8 cellular contexts compared by ENCODE assay signal in the genomic region with DNA sequence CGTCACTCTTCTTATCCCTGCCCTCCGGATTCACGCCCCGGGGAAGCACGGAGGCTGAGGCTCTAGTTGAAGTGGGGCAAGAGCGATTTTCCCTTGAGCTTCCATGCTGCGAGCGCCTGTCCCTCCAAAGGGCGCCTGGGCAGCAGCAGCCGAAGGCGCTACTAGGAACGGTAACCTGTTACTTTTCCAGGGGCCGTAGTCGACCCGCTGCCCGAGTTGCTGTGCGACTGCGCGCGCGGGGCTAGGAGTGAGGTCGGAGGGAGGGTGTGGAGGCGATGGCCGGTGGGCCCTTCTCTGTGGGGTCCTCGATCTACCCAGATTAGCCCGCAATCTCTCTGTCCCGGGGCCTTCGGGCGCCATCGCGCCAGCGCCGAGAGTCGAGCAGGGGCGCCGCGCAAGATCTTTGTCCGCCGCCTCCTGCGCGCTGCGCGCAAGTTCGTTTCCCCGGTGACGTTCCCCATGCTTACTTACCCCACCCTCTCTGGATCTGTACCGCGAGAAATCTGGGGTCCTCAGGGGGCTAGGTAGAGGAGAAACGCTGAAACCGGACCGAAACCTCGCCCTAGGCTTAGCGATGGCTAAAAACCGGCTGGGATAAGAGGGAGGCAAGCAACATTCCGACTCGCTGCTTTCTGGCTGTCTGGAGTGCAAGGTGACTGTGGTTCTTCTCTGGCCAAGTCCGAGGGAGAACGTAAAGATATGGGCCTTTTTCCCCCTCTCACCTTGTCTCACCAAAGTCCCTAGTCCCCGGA. TPM values are rescaled to one million over a fixed set of nuclear protein-coding genes. Genes with fewer than 3 reads are reported as not detected.
DNase-seq lines count a peak whose midpoint lies in the region; TF ChIP-seq lines count a peak whose summit lies in the region.

No MANE protein-coding gene starts in this region.

- DNase-seq in NCI-H2081 (lab: John Stamatoyannopoulos, UW), result peak; percentile 36 to 45
- no peak for DNase-seq in NCI-H2081 treated with DMSO at 0.1 percent for 48 hours (lab: John Stamatoyannopoulos, UW)
- peak; percentile 39 for DNase-seq in NCI-H2029 (lab: John Stamatoyannopoulos, UW)
- DNase-seq in adipocyte (ENCODE audit: low read depth), result no peak
- no peak for DNase-seq in kidney epithelial cell (ENCODE audit: low read depth)
- DNase-seq in effector CD8-positive, alpha-beta T cell (lab: John Stamatoyannopoulos, UW), result no peak
- DNase-seq in SIG-M5 (lab: John Stamatoyannopoulos, UW), result no peak

- H3K27me3 ChIP-seq in adipocyte (replicated peaks; ENCODE audit: control insufficient read depth, insufficient read depth, low read length) (peaks cover 83% of the 10 kb centered on the region), kidney epithelial cell (ENCODE audit: control insufficient read depth, insufficient read depth, low read length) (peaks cover 68% of the 10 kb centered on the region), subcutaneous abdominal adipose tissue (ENCODE audit: control insufficient read depth in 5 of 5, insufficient read depth in 4 of 5, low read length in 5 of 5) (peaks cover 59 to 95% (median 82%) of the 10 kb centered on the region in 5 donors)

- H3K36me3 ChIP-seq in adipocyte (ENCODE audit: control insufficient read depth, insufficient read depth, low read length, severe bottlenecking) (no peaks in the 10 kb centered on the region), kidney epithelial cell (ENCODE audit: control insufficient read depth, insufficient read depth, low read length) (no peaks in the 10 kb centered on the region), subcutaneous abdominal adipose tissue (ENCODE audit: control insufficient read depth in 5 of 5, insufficient read depth in 5 of 5, low read length in 5 of 5) (no peaks in the 10 kb centered on the region)

- peaks cover 22% of the 10 kb centered on the region for H3K4me1 ChIP-seq in adipocyte (ENCODE audit: control insufficient read depth, insufficient read depth, low read length)
- peaks cover 1 to 72% (median 64%) of the 10 kb centered on the region in 5 donors for H3K4me1 ChIP-seq in subcutaneous abdominal adipose tissue (ENCODE audit: control insufficient read depth in 5 of 5, insufficient read depth in 5 of 5, low read length in 5 of 5)

- no peak overlapping the region for H3K27ac ChIP-seq in subcutaneous abdominal adipose tissue (ENCODE audit: low read depth, low read length)

- no peak for TF ChIP-seq CTCF in kidney epithelial cell (IDR thresholded peaks at IDR 0.05; ENCODE audit: insufficient read depth, low read length, poor library complexity, severe bottlenecking)

- no peak overlapping the region for H3K9ac ChIP-seq in adipocyte (ENCODE audit: low read length)
- no peak overlapping the region for H3K9ac ChIP-seq in subcutaneous abdominal adipose tissue (ENCODE audit: low read length in 5 of 5)

- H3K9me3 ChIP-seq in adipocyte (ENCODE audit: control insufficient read depth, low read length) (no peaks in the 10 kb centered on the region), subcutaneous abdominal adipose tissue (ENCODE audit: control insufficient read depth in 5 of 5, low read length in 5 of 5) (no peaks in the 10 kb centered on the region)

- H3K4me3 ChIP-seq in adipocyte (ENCODE audit: low read length), result peak overlapping the region; percentile 57
- H3K4me3 ChIP-seq in kidney epithelial cell (ENCODE audit: low read depth, low read length), result peak overlapping the region; percentile 47
- H3K4me3 ChIP-seq in subcutaneous abdominal adipose tissue (ENCODE audit: low read depth in 1 of 5, low read length in 5 of 5), result peak overlapping the region; percentile 47 to 77 (median 53)

RNA-seq across cellular contexts. Expression of a gene that starts 0.7 kb away (rescaled TPM):
- 0.82 and 4.9 TPM in 2 replicates for total RNA-seq in kidney epithelial cell

RNA-seq across cellular contexts. Expression of a gene that starts 47.2 kb away (rescaled TPM):
- 0.50 and 0.89 TPM in 2 replicates for total RNA-seq in kidney epithelial cell

Comparison
In these comparisons a context has a peak if more than half of its experiments do, and no peak if none do; other contexts are left out.
1. DNase-seq: peak in NCI-H2081 (2 of 2) and NCI-H2029 (single experiment); none in NCI-H2081 treated with DMSO at 0.1 percent for 48 hours (single experiment), adipocyte (single experiment), kidney epithelial cell (single experiment), effector CD8-positive, alpha-beta T cell (single experiment) and SIG-M5 (single experiment).
2. Peak in every context shown above with its lines, with median percentiles within 50 percentile points of each other: H3K4me3 ChIP-seq.